27 cellular contexts compared by ENCODE assay signal in the genomic region with DNA sequence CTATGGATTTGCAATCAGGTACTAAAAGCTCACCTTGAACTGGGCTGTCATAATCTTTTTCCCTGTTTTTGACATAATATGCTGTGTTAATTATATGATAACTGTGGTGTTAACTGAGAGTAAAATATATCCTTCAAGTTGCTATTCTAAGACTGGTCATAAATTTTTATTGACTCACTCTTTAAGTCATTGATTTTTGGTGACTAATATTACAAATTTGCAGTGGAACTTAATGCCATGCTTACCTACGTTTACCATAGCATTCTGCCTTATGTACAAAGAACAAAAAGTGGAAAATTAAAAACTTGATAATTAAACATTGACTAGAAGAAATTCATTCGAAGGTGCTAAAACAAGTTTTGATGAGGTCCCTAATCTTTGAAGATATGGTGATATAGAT.
"Had no signal": no experiment of that assay in that cellular context is flagged by ENCODE, and none has a peak within 500 bp of the region (broad histone marks: within the 10 kb centered on the region; RNA-seq: fewer than 3 reads in every experiment).

No MANE protein-coding gene starts in this region.

- H3K4me1 ChIP-seq: ascending aorta, body of pancreas had no signal

- H3K27me3 Mint-ChIP-seq: activated CD4-positive, alpha-beta memory T cell treated with anti-CD3 and anti-CD28 coated beads for 36 hours; activated CD4-positive, alpha-beta T cell treated with anti-CD3 and anti-CD28 coated beads, Interleukin-2, amount 10 ng/mL, durations not matched to agents 7 days and 5 days; activated naive CD8-positive, alpha-beta T cell treated with anti-CD3 and anti-CD28 coated beads, Interleukin-2, amount 50 U/mL, for 24 hours had no signal

- H3K36me3 Mint-ChIP-seq: activated CD4-positive, alpha-beta memory T cell treated with anti-CD3 and anti-CD28 coated beads for 36 hours; activated naive CD4-positive, alpha-beta T cell treated with anti-CD3 and anti-CD28 coated beads, Interleukin-2, amount 50 U/mL, for 72 hours had no signal

- H3K27ac ChIP-seq: ascending aorta, body of pancreas, VCaP had no signal

- ATAC-seq: activated naive CD4-positive, alpha-beta T cell treated with anti-CD3 and anti-CD28 coated beads, Interleukin-2, amount 50 U/mL, for 72 hours; activated naive CD8-positive, alpha-beta T cell treated with anti-CD3 and anti-CD28 coated beads, Interleukin-2, amount 50 U/mL, for 24 hours; activated T-cell treated with anti-CD3 and anti-CD28 coated beads, Interleukin-2, amount 50 U/mL, for 4 hours; body of pancreas had no signal

- H3K36me3 ChIP-seq: ascending aorta, MG63 had no signal

- H3K4me3 ChIP-seq: ascending aorta, body of pancreas, MG63 had no signal

- DNase-seq: activated CD4-positive, alpha-beta memory T cell treated with anti-CD3 and anti-CD28 coated beads for 36 hours; activated CD4-positive, alpha-beta T cell treated with anti-CD3 and anti-CD28 coated beads, Interleukin-2, amount 10 ng/mL, durations not matched to agents 7 days and 5 days; activated CD4-positive, CD25-positive, alpha-beta regulatory T cell; activated CD8-positive, alpha-beta memory T cell treated with anti-CD3 and anti-CD28 coated beads for 24 hours; activated effector memory CD4-positive, alpha-beta T cell treated with anti-CD3 and anti-CD28 coated beads, Interleukin-2, amount 50 U/mL, for 16 hours; activated naive CD4-positive, alpha-beta T cell treated with Interleukin-2 at 50 U/mL for 16 hours; activated naive CD8-positive, alpha-beta T cell treated with anti-CD3 and anti-CD28 coated beads, Interleukin-2, amount 50 U/mL, for 24 hours; activated T-cell treated with anti-CD3 and anti-CD28 coated beads, Interleukin-2, amount 50 U/mL, for 4 hours; amniotic stem cell; body of pancreas; cerebellar nuclear complex; MG63; MV-4-11; NCI-H1092 treated with DMSO at 0.1 percent for 48 hours; NCI-H1417 treated with DMSO at 0.1 percent for 48 hours; NCI-H1694; NCI-H2029; NCI-H2107; NCI-H2171 treated with DMSO at 0.1 percent for 48 hours; NCI-H226; NCI-H510A; NCI-H526 treated with DMSO at 0.1 percent for 48 hours; SIG-M5; T-helper 1 cell had no signal

- H3K27me3 ChIP-seq: ascending aorta, body of pancreas, MG63 had no signal

- H3K9me3 ChIP-seq: ascending aorta, body of pancreas had no signal

- H3K27ac Mint-ChIP-seq: activated CD4-positive, alpha-beta memory T cell treated with anti-CD3 and anti-CD28 coated beads for 36 hours; activated CD4-positive, alpha-beta T cell treated with anti-CD3 and anti-CD28 coated beads, Interleukin-2, amount 10 ng/mL, durations not matched to agents 7 days and 5 days; activated naive CD4-positive, alpha-beta T cell treated with anti-CD3 and anti-CD28 coated beads, Interleukin-2, amount 50 U/mL, for 72 hours; activated naive CD8-positive, alpha-beta T cell treated with anti-CD3 and anti-CD28 coated beads, Interleukin-2, amount 50 U/mL, for 24 hours had no signal

- H3K4me3 Mint-ChIP-seq: activated CD4-positive, alpha-beta memory T cell treated with anti-CD3 and anti-CD28 coated beads for 36 hours; activated CD4-positive, alpha-beta T cell treated with anti-CD3 and anti-CD28 coated beads, Interleukin-2, amount 10 ng/mL, durations not matched to agents 7 days and 5 days; activated naive CD8-positive, alpha-beta T cell treated with anti-CD3 and anti-CD28 coated beads, Interleukin-2, amount 50 U/mL, for 24 hours; activated T-cell treated with anti-CD3 and anti-CD28 coated beads, Interleukin-2, amount 50 U/mL, for 4 hours had no signal

- H3K4me1 Mint-ChIP-seq: activated CD4-positive, alpha-beta T cell treated with anti-CD3 and anti-CD28 coated beads, Interleukin-2, amount 10 ng/mL, durations not matched to agents 7 days and 5 days; activated naive CD8-positive, alpha-beta T cell treated with anti-CD3 and anti-CD28 coated beads, Interleukin-2, amount 50 U/mL, for 24 hours had no signal

- H3K9me3 Mint-ChIP-seq: activated CD4-positive, alpha-beta memory T cell treated with anti-CD3 and anti-CD28 coated beads for 36 hours; activated CD4-positive, alpha-beta T cell treated with anti-CD3 and anti-CD28 coated beads, Interleukin-2, amount 10 ng/mL, durations not matched to agents 7 days and 5 days had no signal
